ENCODE assay signal across 8 cellular contexts in the genomic region with DNA sequence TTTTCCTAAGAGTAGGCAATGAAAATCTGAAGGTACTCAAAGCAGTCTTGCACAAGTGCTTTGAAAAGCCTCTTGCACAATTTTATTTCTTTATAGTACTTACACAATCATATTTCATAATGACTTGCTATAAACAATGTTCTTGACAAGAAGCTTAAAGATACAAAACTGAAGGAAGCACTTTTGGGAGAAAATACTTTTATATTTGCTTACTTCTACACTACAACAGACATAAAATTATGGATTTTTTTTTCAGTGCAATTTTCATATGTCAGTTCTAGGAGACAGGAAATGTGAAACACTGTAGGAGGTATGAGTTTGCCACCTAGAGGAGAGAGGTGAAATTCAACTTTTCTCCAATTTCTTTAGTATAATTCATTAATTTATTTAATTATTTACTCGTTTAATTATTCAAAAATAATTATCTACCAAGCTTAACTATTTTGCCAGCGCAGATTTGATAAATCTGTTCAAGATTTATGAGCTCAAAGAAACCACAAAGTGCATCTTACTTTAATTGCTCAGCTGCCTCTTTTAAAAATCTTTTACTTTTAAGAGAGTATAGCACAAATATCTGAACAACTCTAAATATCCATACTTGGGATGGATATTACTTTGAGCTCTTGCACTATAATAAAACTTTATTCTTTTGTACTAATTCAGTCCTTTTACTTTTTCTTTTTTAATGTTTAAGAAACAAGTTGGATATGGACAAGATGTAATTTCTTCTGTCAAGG. TPM values are rescaled to one million over a fixed set of nuclear protein-coding genes. Genes with fewer than 3 reads are reported as not detected.
A peak's percentile ranks its signal among the peaks of the same experiment; 100 is the strongest.
DNase-seq lines count a peak whose midpoint lies in the region; ATAC-seq and TF ChIP-seq lines count a peak whose summit lies in the region.

No MANE protein-coding gene starts in this region.

- H3K4me2 ChIP-seq in neuronal stem cell (ENCODE audit: insufficient read depth, low read length, poor library complexity, severe bottlenecking), result no peak overlapping the region

- peaks cover 6 to 11% of the 10 kb centered on the region in 2 donors for H3K4me1 Mint-ChIP-seq in immature natural killer cell
- H3K4me1 Mint-ChIP-seq in stimulated activated naive B cell treated with anti-CD40 and anti-IgM and Interleukin-4, amounts not matched to agents 10 μg/mL and 1 μg/mL and 100 μg/mL, for 72 hours, result peaks cover 0 to 5% of the 10 kb centered on the region in 2 donors

- H3K36me3 Mint-ChIP-seq in immature natural killer cell, result no peaks in the 10 kb centered on the region
- no peaks in the 10 kb centered on the region for H3K36me3 Mint-ChIP-seq in stimulated activated naive B cell treated with anti-CD40 and anti-IgM and Interleukin-4, amounts not matched to agents 10 μg/mL and 1 μg/mL and 100 μg/mL, for 72 hours

- ATAC-seq in HG02623 (IDR thresholded peaks at IDR 0.05; ENCODE audit: unreplicated experiment) (no peak), GM21447 (IDR thresholded peaks at IDR 0.05; ENCODE audit: unreplicated experiment) (no peak)
- ATAC-seq in stimulated activated naive B cell treated with anti-CD40 and anti-IgM and Interleukin-4, amounts not matched to agents 10 μg/mL and 1 μg/mL and 100 μg/mL, for 72 hours (replicated peaks), result no peak

- no peak overlapping the region for H3K4ac ChIP-seq in neuronal stem cell (ENCODE audit: low read length)

- H4K91ac ChIP-seq in neuronal stem cell (ENCODE audit: low read depth, low read length, poor library complexity), result no peak overlapping the region

- no peaks in the 10 kb centered on the region for H3K9me3 Mint-ChIP-seq in immature natural killer cell
- no peaks in the 10 kb centered on the region for H3K9me3 Mint-ChIP-seq in stimulated activated naive B cell treated with anti-CD40 and anti-IgM and Interleukin-4, amounts not matched to agents 10 μg/mL and 1 μg/mL and 100 μg/mL, for 72 hours

- H3K27ac ChIP-seq in HEK293 (ENCODE audit: extremely low read depth, low read depth, low read length) (no peak overlapping the region), neuronal stem cell (replicated peaks; ENCODE audit: low read length) (no peak overlapping the region)

- H3K79me1 ChIP-seq in neuronal stem cell (ENCODE audit: low read depth, low read length), result no peaks in the 10 kb centered on the region

- no peak overlapping the region for H2AFZ ChIP-seq in neuronal stem cell (ENCODE audit: low read length)

- no peak overlapping the region for H3K27ac Mint-ChIP-seq in immature natural killer cell
- no peak overlapping the region for H3K27ac Mint-ChIP-seq in stimulated activated naive B cell treated with anti-CD40 and anti-IgM and Interleukin-4, amounts not matched to agents 10 μg/mL and 1 μg/mL and 100 μg/mL, for 72 hours

- no peak overlapping the region for H3K4me3 Mint-ChIP-seq in immature natural killer cell
- no peak overlapping the region for H3K4me3 Mint-ChIP-seq in stimulated activated naive B cell treated with anti-CD40 and anti-IgM and Interleukin-4, amounts not matched to agents 10 μg/mL and 1 μg/mL and 100 μg/mL, for 72 hours

- no CpG with 5 or more reads among the region's 2 CpGs for WGBS in neuronal stem cell (ENCODE audit: extremely low coverage in 2 of 2, insufficient read length in 2 of 2, insufficient replicate concordance in 1 of 2), 2 donors

- H2BK15ac ChIP-seq in neuronal stem cell (ENCODE audit: low read length), result no peak overlapping the region

- DNase-seq in COR-L47 (lab: John Stamatoyannopoulos, UW) (peak; percentile 23), SKM-1 (lab: John Stamatoyannopoulos, UW; ENCODE audit: unreplicated experiment) (peak; percentile 19), immature natural killer cell (peak in 2 of 3 donors; percentile 15 to 25), neuronal stem cell (ENCODE audit: low spot score) (no peak)
- DNase-seq in stimulated activated naive B cell treated with anti-CD40 and anti-IgM and Interleukin-4, amounts not matched to agents 10 μg/mL and 1 μg/mL and 100 μg/mL, for 72 hours, result no peak

- CTCF ChIA-PET in HEK293 (lab: Yijun Ruan, JAX), result interaction anchor here (0.6 to 6.5 kb wide), 24 partner anchors 9 to 884 kb away, joined by 3 to 71 read pairs (median 6); partner anchors contain the start of gene CDKN2B

- H4K8ac ChIP-seq in neuronal stem cell (ENCODE audit: low read depth, low read length), result no peak overlapping the region

- no peak overlapping the region for H3K23ac ChIP-seq in neuronal stem cell (ENCODE audit: low read depth, low read length, poor library complexity)

- H3K4me3 ChIP-seq in HEK293 (ENCODE audit: low read depth, low read length) (no peak overlapping the region), neuronal stem cell (ENCODE audit: low read length in 2 of 2) (no peak overlapping the region)

- no peak overlapping the region for H2BK5ac ChIP-seq in neuronal stem cell (ENCODE audit: low read length)

- no peak overlapping the region for H2BK120ac ChIP-seq in neuronal stem cell (ENCODE audit: low read depth, low read length)

- H2BK12ac ChIP-seq in neuronal stem cell (ENCODE audit: low read length), result no peak overlapping the region

- no peak overlapping the region for H3K14ac ChIP-seq in neuronal stem cell (ENCODE audit: low read length)

- H3K36me3 ChIP-seq in HEK293 (ENCODE audit: control insufficient read depth in 2 of 2, insufficient read depth in 1 of 2, low read length in 2 of 2) (peaks cover 0 to 9% of the 10 kb centered on the region in 2 experiments; a peak in 1 of 3 replicates), neuronal stem cell (replicated peaks in 1 of 2; ENCODE audit: control insufficient read depth in 2 of 2, insufficient read depth in 2 of 2, low read length in 2 of 2) (no peaks in the 10 kb centered on the region)

- H3K4me1 ChIP-seq in HEK293 (ENCODE audit: control insufficient read depth, insufficient read depth, low read length) (peaks cover 10% of the 10 kb centered on the region; the same call in 1 of the 2 replicates), neuronal stem cell (ENCODE audit: control insufficient read depth in 2 of 2, insufficient read depth in 1 of 2, low read depth in 1 of 2, low read length in 2 of 2) (no peaks in the 10 kb centered on the region)

- H3K9ac ChIP-seq in neuronal stem cell (ENCODE audit: low read depth, low read length, poor library complexity), result no peak overlapping the region

- H3K27me3 ChIP-seq in neuronal stem cell (ENCODE audit: control insufficient read depth in 3 of 3, insufficient read depth in 3 of 3, low read depth in 1 of 3, low read length in 3 of 3), result no peaks in the 10 kb centered on the region

- H3K9me3 ChIP-seq in HEK293 (ENCODE audit: control insufficient read depth, insufficient read depth, low read depth, low read length) (no peaks in the 10 kb centered on the region), neuronal stem cell (replicated peaks in 1 of 2; ENCODE audit: control insufficient read depth in 2 of 2, insufficient read depth in 1 of 2, low read depth in 1 of 2, low read length in 2 of 2) (no peaks in the 10 kb centered on the region)

- H3K18ac ChIP-seq in neuronal stem cell (ENCODE audit: low read length), result no peak overlapping the region

- H3K27me3 Mint-ChIP-seq in immature natural killer cell (ENCODE audit: low read depth in 3 of 3), result no peaks in the 10 kb centered on the region
- no peaks in the 10 kb centered on the region for H3K27me3 Mint-ChIP-seq in stimulated activated naive B cell treated with anti-CD40 and anti-IgM and Interleukin-4, amounts not matched to agents 10 μg/mL and 1 μg/mL and 100 μg/mL, for 72 hours

- no peak overlapping the region for H2AK5ac ChIP-seq in neuronal stem cell (ENCODE audit: low read depth, low read length)

- no peak for TF ChIP-seq CTCF in HEK293 (tag by site-specific recombination; IDR thresholded peaks at IDR 0.05)

- POLR2A ChIA-PET in HEK293 (lab: Yijun Ruan, JAX), result interaction anchor here (2.2 kb wide), 1 partner anchor 29 kb away, joined by 13 read pairs; the partner anchor contains the start of gene CDKN2B

TF ChIP-seq in HEK293, 187 proteins besides CTCF, POLR2A, EP300 and RAD21 (continues in another document):
- TF ChIP-seq ZNF133 (tag by site-specific recombination; IDR thresholded peaks at IDR 0.05), result no peak
- no peak for TF ChIP-seq MZF1 (tag by site-specific recombination; IDR thresholded peaks at IDR 0.05; ENCODE audit: borderline replicate concordance)
- TF ChIP-seq ZNF654 (tag by site-specific recombination; IDR thresholded peaks at IDR 0.05; ENCODE audit: low read depth), result 0 out of 2 replicates have a peak, but pooled peaks have one; percentile 21

RNA-seq across cellular contexts. Expression of gene CDKN2B, which starts 29.0 kb away (rescaled TPM):
- under 1 TPM in 2 of 3 donors, not detected in 1; 0.40 to 0.50 TPM for polyA plus RNA-seq in immature natural killer cell
- 0.04 TPM for polyA plus RNA-seq in neuronal stem cell (2013, experiment 1 of 2)
- polyA plus RNA-seq in neuronal stem cell (2013, experiment 2 of 2), result 0.11 TPM

RNA-seq across cellular contexts. Expression of gene CDKN2B-AS1, which starts 43.5 kb away (rescaled TPM):
- polyA plus RNA-seq in immature natural killer cell, result under 1 TPM in 1 of 3 donors, not detected in 2; 0.55 TPM
- polyA plus RNA-seq in neuronal stem cell (2013, experiment 1 of 2), result 0.06 TPM
- 0.03 TPM for polyA plus RNA-seq in neuronal stem cell (2013, experiment 2 of 2)

RNA-seq across cellular contexts. Expression of gene CDKN2A, which starts 43.9 kb away (rescaled TPM):
- 1 to 10 TPM; 2.3 to 8.3 (median 2.6) TPM for polyA plus RNA-seq in immature natural killer cell
- polyA plus RNA-seq in neuronal stem cell (2013, experiment 1 of 2), result 0.10 TPM
- 0.12 TPM for polyA plus RNA-seq in neuronal stem cell (2013, experiment 2 of 2)

Comparison
In these comparisons a context has a peak if more than half of its experiments do, and no peak if none do; other contexts are left out.
1. DNase-seq: peak in COR-L47 (single experiment), SKM-1 (single experiment) and immature natural killer cell (2 of 3); none in stimulated activated naive B cell treated with anti-CD40 and anti-IgM and Interleukin-4, amounts not matched to agents 10 μg/mL and 1 μg/mL and 100 μg/mL, for 72 hours (single experiment) and neuronal stem cell (single experiment).